In genomic region chr10:65940105-65940504, GRCh38 we compare ENCODE assay signal across 9 cellular contexts.
"Had no signal": no experiment of that assay in that cellular context is flagged by ENCODE, and none has a peak within 500 bp of the region (broad histone marks: within the 10 kb centered on the region; RNA-seq: fewer than 3 reads in every experiment).

No MANE protein-coding gene starts in this region.

- H3K27ac ChIP-seq: GM23248, HL-60 had no signal

- ATAC-seq: HCT116 had no signal

- H3K36me3 ChIP-seq: HAP-1 had no signal

- H3K27me3 Mint-ChIP-seq: IgD-negative memory B cell had no signal

- DNase-seq: GM23248, GOT3, H7, HFFc6, KBM-7 had no signal

- H3K4me3 Mint-ChIP-seq: HFFc6, IgD-negative memory B cell had no signal

- H3K36me3 Mint-ChIP-seq: IgD-negative memory B cell had no signal

- H3K4me1 Mint-ChIP-seq: IgD-negative memory B cell had no signal

- H3K4me3 ChIP-seq: GM23248, HAP-1 had no signal

- H3K9me3 ChIP-seq: HAP-1 had no signal

- H2AFZ ChIP-seq: GM23248 had no signal

- H3K27ac Mint-ChIP-seq: HFFc6, IgD-negative memory B cell had no signal
